ENCODE assay signal across 8 cellular contexts in genomic region chr21:34072145-34073031, GRCh38. TPM values are rescaled to one million over a fixed set of nuclear protein-coding genes. Genes with fewer than 3 reads are reported as not detected.
DNase-seq lines count a peak whose midpoint lies in the region; ATAC-seq, FAIRE-seq and TF ChIP-seq lines count a peak whose summit lies in the region.

No MANE protein-coding gene starts in this region.

- peaks cover 12% of the 10 kb centered on the region; the same call in 1 of the 2 replicates for H3K23me2 ChIP-seq in H1 (ENCODE audit: low read depth, low read length)

- no peak for FAIRE-seq in H1 (lab: Jason Lieb, UNC)

- H3K9me3 ChIP-seq in RWPE2 (ENCODE audit: severe bottlenecking) (no peaks in the 10 kb centered on the region), H1 (ENCODE audit: insufficient read depth in 2 of 2, low read depth in 1 of 2, low read length in 1 of 2) (no peaks in the 10 kb centered on the region)

- H3K23ac ChIP-seq in H1 (ENCODE audit: insufficient read length): no peak overlapping the region

- peak overlapping the region; percentile 75 for H3K4me3 ChIP-seq in RWPE2 (ENCODE audit: severe bottlenecking)
- peak overlapping the region; percentile 33 to 82 (median 54) for H3K4me3 ChIP-seq in H1 (ENCODE audit: extremely low read depth in 1 of 4, insufficient read depth in 2 of 4, low read depth in 3 of 4, low read length in 4 of 4)

- POLR2A ChIA-PET in H1 (lab: Charles Lee; ENCODE audit: partially characterized antibody): interaction anchor here (1.0 to 2.6 kb wide), 13 partner anchors 9 to 282 kb away, joined by 3 to 19 read pairs (median 4); no protein-coding TSS in a partner anchor

- TF ChIP-seq CTCF in RWPE2 (IDR thresholded peaks at IDR 0.05; ENCODE audit: poor library complexity, severe bottlenecking) (no peak), H1 (IDR thresholded peaks at IDR 0.05; ENCODE audit: control extremely low read depth in 1 of 3, insufficient read depth in 1 of 3, low read depth in 1 of 3, low read length in 3 of 3) (no peak)

- no peak for TF ChIP-seq POLR2A in H1 (IDR thresholded peaks at IDR 0.05; ENCODE audit: control extremely low read depth in 1 of 2, low read depth in 2 of 2, low read length in 2 of 2)

- TF ChIP-seq EP300 in H1 (IDR thresholded peaks at IDR 0.05; ENCODE audit: borderline replicate concordance in 1 of 2, low read depth in 2 of 2, low read length in 2 of 2): no peak

- peak overlapping the region; percentile 78 to 96 for H3K4me2 ChIP-seq in H1 (ENCODE audit: insufficient read depth in 1 of 2, low read depth in 2 of 2, low read length in 2 of 2)

- no peaks in the 10 kb centered on the region for H3K27me3 ChIP-seq in RWPE2 (ENCODE audit: insufficient read depth, poor library complexity, severe bottlenecking)
- no peaks in the 10 kb centered on the region; a peak in 2 of 7 replicates for H3K27me3 ChIP-seq in H1 (replicated peaks in 1 of 4; ENCODE audit: control insufficient read depth in 3 of 4, extremely low read depth in 1 of 4, insufficient read depth in 3 of 4, low read length in 3 of 4)

- H2BK20ac ChIP-seq in H1 (ENCODE audit: low read length): 0 out of 2 replicates have a peak overlapping the region, but pooled peaks have one; percentile 39

- TF ChIP-seq RAD21 in H1 (IDR thresholded peaks at IDR 0.05 in 1 of 2, conservative IDR thresholded peaks at IDR 0.05 in 1 of 2; ENCODE audit: low read depth in 2 of 2, low read length in 2 of 2): no peak

- peak overlapping the region; percentile 43; the same call in 1 of the 2 replicates for H2AFZ ChIP-seq in H1 (ENCODE audit: low read length)

- peak overlapping the region; percentile 59 for H4K5ac ChIP-seq in H1 (ENCODE audit: insufficient read length, low read depth, low read length)

- peak overlapping the region in 3 of 4 experiments; percentile 52 to 68 (median 56); a peak in 6 of 7 replicates for H3K9ac ChIP-seq in H1 (replicated peaks in 1 of 4; ENCODE audit: extremely low read depth in 1 of 4, low read depth in 3 of 4, low read length in 3 of 4)

- H3K56ac ChIP-seq in H1 (replicated peaks; ENCODE audit: insufficient read length, low read depth, low read length): no peak overlapping the region

- peaks cover 9% of the 10 kb centered on the region for H3K36me3 ChIP-seq in RWPE2 (ENCODE audit: low read depth)
- no peaks in the 10 kb centered on the region; a peak in 1 of 8 replicates for H3K36me3 ChIP-seq in H1 (ENCODE audit: control insufficient read depth in 2 of 4, insufficient read depth in 4 of 4, low read length in 3 of 4)

- peaks cover 0 to 33% of the 10 kb centered on the region in 2 experiments; a peak in 3 of 4 replicates for H3K79me2 ChIP-seq in H1 (ENCODE audit: control insufficient read depth in 1 of 2, insufficient read depth in 2 of 2, low read length in 2 of 2)

- H2BK12ac ChIP-seq in H1 (ENCODE audit: low read depth, low read length): peak overlapping the region; percentile 82; the same call in 1 of the 2 replicates

- H2BK15ac ChIP-seq in H1 (ENCODE audit: low read length): peak overlapping the region; percentile 99

- no peak overlapping the region for H2AK5ac ChIP-seq in H1 (ENCODE audit: low read depth, low read length)

- H4K20me1 ChIP-seq in H1 (replicated peaks in 1 of 2; ENCODE audit: control insufficient read depth in 1 of 2, insufficient read depth in 2 of 2, low read length in 2 of 2): peaks cover 9 to 16% of the 10 kb centered on the region in 2 experiments

- CTCF ChIA-PET in H1 (lab: Charles Lee; ENCODE audit: partially characterized antibody): interaction anchor here (0.5 to 2.3 kb wide), 14 partner anchors 9 to 1750 kb away, joined by 3 to 17 read pairs (median 3); no protein-coding TSS in a partner anchor

- peak overlapping the region; percentile 91 for H3K18ac ChIP-seq in H1 (ENCODE audit: extremely low read depth, low read length)

- no peak overlapping the region for H3K4ac ChIP-seq in H1 (replicated peaks; ENCODE audit: insufficient read length, low read depth, low read length)

- WGBS in H1 (ENCODE audit: extremely low coverage in 1 of 2, insufficient coverage in 1 of 2, insufficient read length in 1 of 2, insufficient replicate concordance in 2 of 2, low coverage in 1 of 2, low lambda C conversion rate in 2 of 2, missing lambda C conversion rate in 1 of 2), 2 experiments: 37% methylated on average over 30 of the region's 32 CpGs; no CpG with 5 or more reads in 1 of the 2 experiments

- peak; percentile 6 for DNase-seq in stimulated activated CD8-positive, alpha-beta memory T cell treated with anti-CD3 and anti-CD28 coated beads, Interleukin-4, amount 100 ng/mL, for 24 hours (ENCODE audit: low read depth)
- no peak for DNase-seq in stimulated activated CD8-positive, alpha-beta memory T cell treated with anti-CD3 and anti-CD28 coated beads, Interleukin-4, amount 100 ng/mL, for 48 hours
- no peak for DNase-seq in RWPE2 (ENCODE audit: low spot score)
- DNase-seq in H1 (ENCODE audit: low read depth in 1 of 2, low spot score in 2 of 2): no peak
- peak; percentile 60 for DNase-seq in myocyte (ENCODE audit: low read depth)
- DNase-seq in HT-29 (ENCODE audit: low spot score): no peak
- no peak for DNase-seq in SIG-M5 treated with dmso at 0.1 percent for 504 hours (lab: John Stamatoyannopoulos, UW; ENCODE audit: unreplicated experiment)
- DNase-seq in NCI-H526 treated with DMSO at 0.1 percent for 48 hours (lab: John Stamatoyannopoulos, UW): no peak

- no peak overlapping the region for H2BK120ac ChIP-seq in H1 (replicated peaks; ENCODE audit: low read depth, low read length)

- ATAC-seq in RWPE2 (ENCODE audit: low read depth): peak; percentile 32

- H3K27ac ChIP-seq in RWPE2 (ENCODE audit: poor library complexity, severe bottlenecking) (peak overlapping the region; percentile 55), H1 (ENCODE audit: low read depth, low read length) (peak overlapping the region; percentile 58; the same call in 1 of the 2 replicates)

- H2BK5ac ChIP-seq in H1 (ENCODE audit: low read depth, low read length): peak overlapping the region; percentile 79; the same call in 1 of the 2 replicates

- H3K79me1 ChIP-seq in H1 (ENCODE audit: low read depth, low read length): no peaks in the 10 kb centered on the region; the same call in 1 of the 2 replicates

- peak overlapping the region; percentile 90 for H4K91ac ChIP-seq in H1 (replicated peaks; ENCODE audit: insufficient read length, low read length)

- peak overlapping the region; percentile 95 for H4K8ac ChIP-seq in H1 (ENCODE audit: extremely low read depth, insufficient read depth, low read length)

- peaks cover 13% of the 10 kb centered on the region for H3K4me1 ChIP-seq in RWPE2 (ENCODE audit: insufficient read depth, poor library complexity, severe bottlenecking)
- H3K4me1 ChIP-seq in H1 (replicated peaks in 1 of 4; ENCODE audit: control insufficient read depth in 3 of 4, insufficient read depth in 4 of 4, low read length in 3 of 4): peaks cover 0 to 11% (median 3%) of the 10 kb centered on the region in 4 experiments; a peak in 6 of 7 replicates

- H3K14ac ChIP-seq in H1 (ENCODE audit: insufficient read length): no peak overlapping the region

TF ChIP-seq in H1, 55 proteins besides CTCF, POLR2A, EP300 and RAD21:
- TF ChIP-seq PHF8 (conservative IDR thresholded peaks at IDR 0.05; ENCODE audit: low read depth, low read length): 0 out of 2 replicates have a peak, but pooled peaks have one; percentile 7
- TF ChIP-seq SAP30 (IDR thresholded peaks at IDR 0.05; ENCODE audit: insufficient read depth, insufficient replicate concordance, low read length): no peak
- 0 out of 2 replicates have a peak, but pooled peaks have one; percentile 23 for TF ChIP-seq TAF1 (IDR thresholded peaks at IDR 0.05; ENCODE audit: low read depth, low read length)
- no peak for TF ChIP-seq YY1 (IDR thresholded peaks at IDR 0.05; ENCODE audit: low read depth, low read length)

RNA-seq across cellular contexts. Expression of gene MRPS6, which starts 1.0 kb away (rescaled TPM):
- 154 and 156 TPM in 2 replicates for total RNA-seq in H1 (2021; fragmentation: NEBNext Ultra II Directional; extraction: Animal tissue kit (Norgen Biotek cat#: 25700))
- 61.3 and 62.7 TPM in 2 replicates for polyA plus RNA-seq in H1 (2011; rRNA removed)
- polyA plus RNA-seq in H1 (2011; cell fraction: cytosol; rRNA removed): 69.0 TPM
- polyA plus RNA-seq in H1 (2011; cell fraction: nucleus; rRNA removed): 30.3 TPM
- 92.0 to 134 TPM (median 121 TPM) in 4 replicates for polyA plus RNA-seq in H1 (2012, experiment 1 of 2)
- polyA plus RNA-seq in H1 (2012, experiment 2 of 2): 158 TPM
- polyA plus RNA-seq in H1 (2013, experiment 1 of 2): 171 TPM
- polyA plus RNA-seq in H1 (2013, experiment 2 of 2): 185 TPM
- polyA minus RNA-seq in H1 (2011; rRNA and poly(A)+ RNA removed): 17.3 and 19.4 TPM in 2 replicates
- 15.8 TPM for polyA minus RNA-seq in H1 (2011; cell fraction: cytosol; rRNA and poly(A)+ RNA removed)
- polyA minus RNA-seq in H1 (2011; cell fraction: nucleus; rRNA and poly(A)+ RNA removed): 33.2 TPM
- 55.8 and 103 TPM in 2 replicates for total RNA-seq in myocyte
- polyA plus RNA-seq in myocyte (2012): 114 TPM
- total RNA-seq in HT-29 (2014; rRNA removed; shearing (Covaris generic)): 19.0 TPM in 2 replicates

RNA-seq across cellular contexts. Expression of gene SLC5A3, which starts 1.0 kb away (rescaled TPM):
- 19.4 TPM in 2 replicates for total RNA-seq in H1 (2021; fragmentation: NEBNext Ultra II Directional; extraction: Animal tissue kit (Norgen Biotek cat#: 25700))
- 2.4 and 4.0 TPM in 2 replicates for polyA plus RNA-seq in H1 (2011; rRNA removed)
- polyA plus RNA-seq in H1 (2011; cell fraction: cytosol; rRNA removed): 4.2 TPM
- 3.0 TPM for polyA plus RNA-seq in H1 (2011; cell fraction: nucleus; rRNA removed)
- polyA plus RNA-seq in H1 (2012, experiment 1 of 2): 3.3 to 5.8 TPM (median 4.2 TPM) in 4 replicates
- polyA plus RNA-seq in H1 (2012, experiment 2 of 2): 0.25 TPM
- 9.6 TPM for polyA plus RNA-seq in H1 (2013, experiment 1 of 2)
- polyA plus RNA-seq in H1 (2013, experiment 2 of 2): 8.5 TPM
- polyA minus RNA-seq in H1 (2011; rRNA and poly(A)+ RNA removed): 21.0 and 25.5 TPM in 2 replicates
- 11.6 TPM for polyA minus RNA-seq in H1 (2011; cell fraction: cytosol; rRNA and poly(A)+ RNA removed)
- 44.9 TPM for polyA minus RNA-seq in H1 (2011; cell fraction: nucleus; rRNA and poly(A)+ RNA removed)
- 31.9 and 45.0 TPM in 2 replicates for total RNA-seq in myocyte
- 5.8 TPM for polyA plus RNA-seq in myocyte (2012)
- 8.3 and 9.0 TPM in 2 replicates for total RNA-seq in HT-29 (2014; rRNA removed; shearing (Covaris generic))

Comparison
In these comparisons a context has a peak if more than half of its experiments do, and no peak if none do; other contexts are left out.
1. DNase-seq: peak in stimulated activated CD8-positive, alpha-beta memory T cell treated with anti-CD3 and anti-CD28 coated beads, Interleukin-4, amount 100 ng/mL, for 24 hours (single experiment) and myocyte (single experiment); none in stimulated activated CD8-positive, alpha-beta memory T cell treated with anti-CD3 and anti-CD28 coated beads, Interleukin-4, amount 100 ng/mL, for 48 hours (single experiment), RWPE2 (single experiment), H1 (0 of 2), HT-29 (single experiment), SIG-M5 treated with dmso at 0.1 percent for 504 hours (single experiment) and NCI-H526 treated with DMSO at 0.1 percent for 48 hours (single experiment).